Comparison of ENCODE assay signal across 8 cellular contexts in genomic region chr6:138987299-138987642, GRCh38. TPM values are rescaled to one million over a fixed set of nuclear protein-coding genes. Genes with fewer than 3 reads are reported as not detected.
A peak's percentile ranks its signal among the peaks of the same experiment; 100 is the strongest.
DNase-seq lines count a peak whose midpoint lies in the region; ATAC-seq, FAIRE-seq and TF ChIP-seq lines count a peak whose summit lies in the region.

No MANE protein-coding gene starts in this region.

- no peak for FAIRE-seq in GM19239 (lab: Jason Lieb, UNC)

- DNase-seq in DND-41 (peak; percentile 18), brain microvascular endothelial cell (no peak), lower leg skin (ENCODE audit: low spot score in 2 of 2) (peak in 1 of 2 donors; percentile 86), upper lobe of right lung (peak; percentile 77), NCI-H774 (lab: John Stamatoyannopoulos, UW) (no peak), GM19239 (ENCODE audit: insufficient read length, low spot score) (no peak)

- no peak for TF ChIP-seq POLR2A in lower leg skin (IDR thresholded peaks at IDR 0.05)

- TF ChIP-seq CTCF in DND-41 (IDR thresholded peaks at IDR 0.05; ENCODE audit: borderline replicate concordance, extremely low read depth, low read length, poor library complexity, severe bottlenecking) (no peak), brain microvascular endothelial cell (IDR thresholded peaks at IDR 0.05; ENCODE audit: low read depth, low read length, missing control alignments) (no peak), lower leg skin (IDR thresholded peaks at IDR 0.05) (no peak), upper lobe of right lung (IDR thresholded peaks at IDR 0.05) (no peak)

- H3K4me3 ChIP-seq in DND-41 (ENCODE audit: low read depth in 1 of 2, low read length in 2 of 2) (peak overlapping the region; percentile 87), brain microvascular endothelial cell (ENCODE audit: low read depth, low read length) (peak overlapping the region; percentile 92), lower leg skin (ENCODE audit: low read depth, poor library complexity, severe bottlenecking) (peak overlapping the region; percentile 86), upper lobe of right lung (peak overlapping the region; percentile 89)

- ATAC-seq in DND-41 (ENCODE audit: insufficient read depth, low read depth) (no peak), HG03196 (IDR thresholded peaks at IDR 0.05; ENCODE audit: unreplicated experiment) (peak; percentile 5), upper lobe of right lung (no peak), GM21619 (IDR thresholded peaks at IDR 0.05; ENCODE audit: unreplicated experiment) (no peak)

- H2AFZ ChIP-seq in DND-41 (ENCODE audit: low read depth, low read length): peak overlapping the region; percentile 77

- H3K9me3 ChIP-seq in DND-41 (ENCODE audit: insufficient read depth, low read length, severe bottlenecking) (no peaks in the 10 kb centered on the region), upper lobe of right lung (no peaks in the 10 kb centered on the region)

- peaks cover 57% of the 10 kb centered on the region for H3K79me2 ChIP-seq in DND-41 (ENCODE audit: insufficient read depth, low read length)

- peak overlapping the region; percentile 84 for H3K9ac ChIP-seq in DND-41 (ENCODE audit: low read depth, low read length)

- in situ Hi-C loops in brain microvascular endothelial cell (cut with HindIII; ENCODE audit: low pct_ligation_motif_present, low sequenced_read_pairs): no loop called here

- H4K20me1 ChIP-seq in DND-41 (ENCODE audit: insufficient read depth, low read length): peaks cover 42% of the 10 kb centered on the region

- 0 to 1% methylated on average over 17 to 22 of the region's 30 CpGs for WGBS in lower leg skin, 2 donors

- no peaks in the 10 kb centered on the region for H3K27me3 ChIP-seq in DND-41 (ENCODE audit: insufficient read depth, low read length, poor library complexity)
- H3K27me3 ChIP-seq in brain microvascular endothelial cell (replicated peaks): no peaks in the 10 kb centered on the region
- no peaks in the 10 kb centered on the region for H3K27me3 ChIP-seq in upper lobe of right lung

- H3K4me2 ChIP-seq in DND-41 (ENCODE audit: insufficient read depth, low read length): peak overlapping the region; percentile 66

- intact Hi-C loops in lower leg skin (cut with DNase I; ENCODE audit: low total_unique reads): no loop called here
- intact Hi-C loops in upper lobe of right lung (cut with DNase I): no loop called here

- H3K27ac ChIP-seq in DND-41 (ENCODE audit: low read length) (peak overlapping the region; percentile 87), brain microvascular endothelial cell (peak overlapping the region; percentile 70), upper lobe of right lung (peak overlapping the region; percentile 95)

- H3K36me3 ChIP-seq in DND-41 (ENCODE audit: insufficient read depth, low read length) (no peaks in the 10 kb centered on the region; the same call in 1 of the 2 replicates), brain microvascular endothelial cell (replicated peaks) (no peaks in the 10 kb centered on the region), upper lobe of right lung (no peaks in the 10 kb centered on the region)

- H3K4me1 ChIP-seq in DND-41 (ENCODE audit: insufficient read depth, low read length) (peaks cover 41% of the 10 kb centered on the region), upper lobe of right lung (peaks cover 38% of the 10 kb centered on the region)

RNA-seq across cellular contexts. Expression of gene REPS1, which starts 0.8 kb away (rescaled TPM):
- total RNA-seq in lower leg skin (100 to 1,000 TPM in 1 of 4 donors, 10 to 100 TPM in 3; 47.1 to 111 (median 67.6) TPM), upper lobe of right lung (35.4 TPM)

RNA-seq across cellular contexts. Expression of gene ABRACL, which starts 41.3 kb away (rescaled TPM):
- total RNA-seq in lower leg skin (10 to 100 TPM in 3 of 4 donors, 1 to 10 TPM in 1; 8.8 to 23.0 (median 12.2) TPM), upper lobe of right lung (32.0 TPM)

Comparison
In these comparisons a context has a peak if more than half of its experiments do, and no peak if none do; other contexts are left out.
1. DNase-seq: peak in DND-41 (single experiment) and upper lobe of right lung (single experiment); none in brain microvascular endothelial cell (single experiment), NCI-H774 (single experiment) and GM19239 (single experiment).
2. Peak in every context shown above with its lines, with median percentiles within 50 percentile points of each other: H3K27ac ChIP-seq and H3K4me3 ChIP-seq.